ENCODE assay signal across 11 cellular contexts in genomic region chr1:60132985-60133673, GRCh38. TPM values are rescaled to one million over a fixed set of nuclear protein-coding genes. Genes with fewer than 3 reads are reported as not detected.
A peak's percentile ranks its signal among the peaks of the same experiment; 100 is the strongest.
DNase-seq lines count a peak whose midpoint lies in the region; ATAC-seq and TF ChIP-seq lines count a peak whose summit lies in the region.
"Had no signal": no experiment of that assay in that cellular context is flagged by ENCODE, and none has a peak within 500 bp of the region (broad histone marks: within the 10 kb centered on the region; RNA-seq: fewer than 3 reads in every experiment).

No MANE protein-coding gene starts in this region.

- no peaks in the 10 kb centered on the region for H3K27me3 ChIP-seq in tibial nerve

- peak overlapping the region; percentile 14 to 22 for H3K27ac ChIP-seq in coronary artery
- no peak overlapping the region for H3K27ac ChIP-seq in tibial nerve

- peaks cover 0 to 14% (median 0%) of the 10 kb centered on the region in 4 donors for H3K4me1 ChIP-seq in tibial nerve

- TF ChIP-seq CTCF in coronary artery (IDR thresholded peaks at IDR 0.05) (no peak), tibial nerve (IDR thresholded peaks at IDR 0.05) (no peak)

- no peaks in the 10 kb centered on the region for H3K9me3 ChIP-seq in tibial nerve

- no peaks in the 10 kb centered on the region for H3K36me3 ChIP-seq in tibial nerve

- no peak for ATAC-seq in HG03196 (IDR thresholded peaks at IDR 0.05; ENCODE audit: unreplicated experiment)

- TF ChIP-seq EP300 in tibial nerve (IDR thresholded peaks at IDR 0.05): peak in 1 of 2 donors; percentile 17

- H3K4me3 ChIP-seq in coronary artery (no peak overlapping the region), tibial nerve (no peak overlapping the region)

- DNase-seq in ELR (ENCODE audit: low read depth) (peak; percentile 90), NCI-H226 (peak; percentile 31), coronary artery (ENCODE audit: low spot score) (no peak), non-pigmented ciliary epithelial cell (ENCODE audit: low read depth) (peak; percentile 57), inferior parietal cortex (ENCODE audit: extremely low spot score) (no peak), Ammon's horn (ENCODE audit: low spot score) (no peak), tibial nerve (ENCODE audit: low spot score in 2 of 2) (no peak)
- DNase-seq: hypothalamus had no signal

- 51 to 56% methylated on average over 9 of the region's 9 CpGs for WGBS in tibial nerve, 2 donors

- no peak for TF ChIP-seq POLR2A in tibial nerve (IDR thresholded peaks at IDR 0.05)

RNA-seq across cellular contexts. Expression of gene C1orf87, which starts 59.6 kb away (rescaled TPM):
- total RNA-seq in tibial nerve: not detected
- total RNA-seq: NCI-H460, progenitor cell of endocrine pancreas had no signal

Comparison
In these comparisons a context has a peak if more than half of its experiments do, and no peak if none do; other contexts are left out.
1. DNase-seq: peak in ELR (single experiment), NCI-H226 (single experiment) and non-pigmented ciliary epithelial cell (single experiment); none in coronary artery (single experiment), inferior parietal cortex (single experiment), Ammon's horn (single experiment) and tibial nerve (0 of 2).
2. H3K27ac ChIP-seq: peak in coronary artery (2 of 2); none in tibial nerve (0 of 4).